ENCODE assay signal across 8 cellular contexts in genomic region chr16:58511933-58512815, GRCh38. TPM values are rescaled to one million over a fixed set of nuclear protein-coding genes. Genes with fewer than 3 reads are reported as not detected.
A peak's percentile ranks its signal among the peaks of the same experiment; 100 is the strongest.
DNase-seq lines count a peak whose midpoint lies in the region; ATAC-seq, FAIRE-seq and TF ChIP-seq lines count a peak whose summit lies in the region.

No MANE protein-coding gene starts in this region.

- H3K4me3 Mint-ChIP-seq in neural progenitor cell, result peak overlapping the region; percentile 65

- no peak for TF ChIP-seq POLR2A in GM12892 (IDR thresholded peaks at IDR 0.05; ENCODE audit: low read depth, low read length)
- no peak for TF ChIP-seq POLR2A in suprapubic skin (IDR thresholded peaks at IDR 0.05)

- H3K79me2 ChIP-seq in PC-3 (ENCODE audit: low read length) (peaks cover 20% of the 10 kb centered on the region), neural progenitor cell (ENCODE audit: low read depth) (peaks cover 24% of the 10 kb centered on the region)

- TF ChIP-seq EP300 in suprapubic skin (IDR thresholded peaks at IDR 0.05), result no peak

- H3K4me1 ChIP-seq in PC-3 (ENCODE audit: insufficient read depth, low read length), result peaks cover 8% of the 10 kb centered on the region
- peaks cover 15% of the 10 kb centered on the region for H3K4me1 ChIP-seq in neural progenitor cell
- peaks cover 23% of the 10 kb centered on the region for H3K4me1 ChIP-seq in suprapubic skin

- intact Hi-C loops in PC-3 (cut with micrococcal nuclease), result loop anchor here (1.0 to 10.0 kb wide), 3 partner anchors 123 to 245 kb away; no protein-coding TSS in a partner anchor

- CTCF ChIA-PET in PC-3 (lab: Charles Lee), result no interaction called here

- H3K9ac ChIP-seq in PC-3 (ENCODE audit: low read length) (no peak overlapping the region), neural progenitor cell (no peak overlapping the region)

- no peaks in the 10 kb centered on the region for H3K9me3 ChIP-seq in PC-3 (ENCODE audit: low read length)
- no peaks in the 10 kb centered on the region for H3K9me3 ChIP-seq in neural progenitor cell (ENCODE audit: low read depth)
- H3K9me3 ChIP-seq in suprapubic skin, result no peaks in the 10 kb centered on the region

- no peaks in the 10 kb centered on the region for H4K20me1 ChIP-seq in PC-3 (ENCODE audit: low read length)
- H4K20me1 ChIP-seq in neural progenitor cell (ENCODE audit: low read depth), result peaks cover 15% of the 10 kb centered on the region

- H3K27ac Mint-ChIP-seq in neural progenitor cell, result no peak overlapping the region

- H2AFZ ChIP-seq in PC-3 (ENCODE audit: low read length), result no peak overlapping the region
- H2AFZ ChIP-seq in neural progenitor cell (replicated peaks), result no peak overlapping the region

- H3K27me3 Mint-ChIP-seq in neural progenitor cell (ENCODE audit: insufficient read depth, low read depth), result peaks cover 15% of the 10 kb centered on the region

- no peaks in the 10 kb centered on the region for H3K9me2 ChIP-seq in PC-3 (replicated peaks; ENCODE audit: low read length)

- POLR2A ChIA-PET in PC-3 (lab: Charles Lee; ENCODE audit: unreplicated experiment), result no interaction called here

- FAIRE-seq in GM12892 (lab: Jason Lieb, UNC), result peak; percentile 64

- no peaks in the 10 kb centered on the region for H3K9me3 Mint-ChIP-seq in neural progenitor cell

- no peak for DNase-seq in GM12892 (ENCODE audit: insufficient read length)
- DNase-seq in HK-2 (ENCODE audit: unreplicated experiment), result peak; percentile 82
- DNase-seq in PC-3, result peak; percentile 61
- peak; percentile 74 for DNase-seq in activated T-cell treated with anti-CD3 and anti-CD28 coated beads for 48 hours (ENCODE audit: low read depth)
- DNase-seq in fibroblast of gingiva (ENCODE audit: low read depth), result peak; percentile 37
- DNase-seq in neural progenitor cell (ENCODE audit: low spot score), result peak; percentile 85
- DNase-seq in suprapubic skin (ENCODE audit: low spot score in 2 of 2), result peak; percentile 87 to 89

- H3K4me1 Mint-ChIP-seq in neural progenitor cell, result peaks cover 21% of the 10 kb centered on the region

- H3K36me3 Mint-ChIP-seq in neural progenitor cell, result peaks cover 7% of the 10 kb centered on the region

- H3F3A ChIP-seq in PC-3 (ENCODE audit: low read length, unreplicated experiment) (no peaks in the 10 kb centered on the region), neural progenitor cell (ENCODE audit: low read depth) (peaks cover 31% of the 10 kb centered on the region)

- H3K27ac ChIP-seq in PC-3 (ENCODE audit: low read length) (no peak overlapping the region), neural progenitor cell (no peak overlapping the region), suprapubic skin (no peak overlapping the region)

- BruUV-seq in PC-3 (replicated peaks; lab: Mats Ljungman, UMichigan), result no TSS peak

- TF ChIP-seq CTCF in PC-3 (conservative IDR thresholded peaks at IDR 0.05; ENCODE audit: low read depth, low read length) (peak; percentile 74), neural progenitor cell (IDR thresholded peaks at IDR 0.05) (peak; percentile 85), suprapubic skin (IDR thresholded peaks at IDR 0.05) (peak; percentile 46 to 78)

- WGBS in suprapubic skin, result 40% methylated on average over 10 of the region's 17 CpGs

- peaks cover 6% of the 10 kb centered on the region for H3K36me3 ChIP-seq in PC-3 (ENCODE audit: low read depth, low read length)
- no peaks in the 10 kb centered on the region for H3K36me3 ChIP-seq in neural progenitor cell
- no peaks in the 10 kb centered on the region for H3K36me3 ChIP-seq in suprapubic skin

- H3K4me3 ChIP-seq in PC-3 (ENCODE audit: low read length) (no peak overlapping the region), neural progenitor cell (no peak overlapping the region), suprapubic skin (no peak overlapping the region)

- H3K4me2 ChIP-seq in PC-3 (ENCODE audit: low read length), result no peak overlapping the region
- H3K4me2 ChIP-seq in neural progenitor cell, result no peak overlapping the region

- 0 out of 2 replicates have a peak, but pooled peaks have one; percentile 14 for ATAC-seq in PC-3
- no peak for ATAC-seq in HG03571 (IDR thresholded peaks at IDR 0.05; ENCODE audit: unreplicated experiment)

- no peaks in the 10 kb centered on the region for H3K27me3 ChIP-seq in PC-3 (ENCODE audit: low read length)
- H3K27me3 ChIP-seq in neural progenitor cell, result no peaks in the 10 kb centered on the region
- no peaks in the 10 kb centered on the region for H3K27me3 ChIP-seq in suprapubic skin

RNA-seq across cellular contexts. Expression of gene SETD6, which starts 3.1 kb away (rescaled TPM):
- polyA plus RNA-seq in GM12892 (2012; ENCODE audit: missing spikeins), result 15.8 TPM
- total RNA-seq in PC-3 (2014; rRNA removed) (22.0 and 22.5 TPM in 2 replicates), neural progenitor cell (ENCODE audit: low replicate concordance) (25.0 and 34.8 TPM in 2 replicates), suprapubic skin (10 to 100 TPM; 42.6 to 71.8 (median 51.7) TPM)

RNA-seq across cellular contexts. Expression of gene NDRG4, which starts 12.2 kb away (rescaled TPM):
- 0.93 TPM for polyA plus RNA-seq in GM12892 (2012; ENCODE audit: missing spikeins)
- 14.2 and 26.6 TPM in 2 replicates for total RNA-seq in PC-3 (2014; rRNA removed)
- total RNA-seq in neural progenitor cell (ENCODE audit: low replicate concordance), result 14.6 and 18.8 TPM in 2 replicates
- 10 to 100 TPM; 42.5 to 70.3 (median 50.7) TPM for total RNA-seq in suprapubic skin
